ENCODE assay signal across 8 cellular contexts in genomic region chr17:45060824-45061605, GRCh38. TPM values are rescaled to one million over a fixed set of nuclear protein-coding genes. Genes with fewer than 3 reads are reported as not detected.
A peak's percentile ranks its signal among the peaks of the same experiment; 100 is the strongest.
DNase-seq lines count a peak whose midpoint lies in the region; ATAC-seq and TF ChIP-seq lines count a peak whose summit lies in the region.

TSS of gene NMT1 (plus strand) at chr17:45061317. CDS start at chr17:45061330, 13 bp downstream.

- peak; percentile 88 for ATAC-seq in HG03196 (IDR thresholded peaks at IDR 0.05; ENCODE audit: unreplicated experiment)
- ATAC-seq in activated B cell treated with CpG ODN at 0.5 μM for 24 hours (ENCODE audit: low read depth) = peak; percentile 90

- DNase-seq in AG08395 (ENCODE audit: low spot score) (peak; percentile 97), NCI-H345 (lab: John Stamatoyannopoulos, UW) (peak; percentile 99), activated B cell treated with CpG ODN at 0.5 μM for 24 hours (peak; percentile 86), caudate nucleus (lab: John Stamatoyannopoulos, UW) (peak; percentile 91 to 100 (median 98)), immature natural killer cell (peak; percentile 97 to 98 (median 97)), smooth muscle cell of the brain vasculature (ENCODE audit: low read depth, low spot score) (peak; percentile 99)

- H3K27me3 Mint-ChIP-seq in activated B cell treated with CpG ODN at 0.5 μM for 24 hours (no peaks in the 10 kb centered on the region), immature natural killer cell (ENCODE audit: low read depth in 3 of 3) (peaks cover 4 to 9% (median 8%) of the 10 kb centered on the region in 3 donors)

- peaks cover 50% of the 10 kb centered on the region for H3K4me1 Mint-ChIP-seq in activated B cell treated with CpG ODN at 0.5 μM for 24 hours
- H3K4me1 Mint-ChIP-seq in immature natural killer cell = peaks cover 50 to 64% of the 10 kb centered on the region in 2 donors

- H3K4me3 Mint-ChIP-seq in activated B cell treated with CpG ODN at 0.5 μM for 24 hours (peak within 1 kb of the TSS; percentile 100), immature natural killer cell (peak within 1 kb of the TSS; percentile 93 to 100 (median 97))

- peak within 1 kb of the TSS; percentile 98 for H3K27ac ChIP-seq in caudate nucleus (ENCODE audit: low read depth, low read length)

- no peaks in the 10 kb centered on the region for H3K9me3 Mint-ChIP-seq in activated B cell treated with CpG ODN at 0.5 μM for 24 hours
- no peaks in the 10 kb centered on the region for H3K9me3 Mint-ChIP-seq in immature natural killer cell

- H3K27ac Mint-ChIP-seq in activated B cell treated with CpG ODN at 0.5 μM for 24 hours (peak within 1 kb of the TSS; percentile 100), immature natural killer cell (peak within 1 kb of the TSS; percentile 94 to 100 (median 98))

- TF ChIP-seq POLR2A in GM18951 (IDR thresholded peaks at IDR 0.05; ENCODE audit: extremely low read depth, insufficient read depth, insufficient read length) = peak; percentile 94

- intact Hi-C loops in activated B cell treated with CpG ODN at 0.5 μM for 24 hours (cut with micrococcal nuclease) = loop anchor here (1.0 to 5.0 kb wide), 13 partner anchors 10 to 559 kb away; partner anchors contain the start of genes C1QL1, DCAKD, EFTUD2 and FZD2

- TF ChIP-seq CTCF in activated B cell treated with CpG ODN at 0.5 μM for 24 hours (IDR thresholded peaks at IDR 0.05) = no peak

- in situ Hi-C loops in GM18951 (cut with MboI; ENCODE audit: low sequenced_read_pairs, unreplicated experiment) = no loop called here

- H3K36me3 Mint-ChIP-seq in activated B cell treated with CpG ODN at 0.5 μM for 24 hours (ENCODE audit: low read depth) (peaks cover 17% of the 10 kb centered on the region), immature natural killer cell (no peaks in the 10 kb centered on the region)

- CTCF ChIA-PET in activated B cell treated with CpG ODN at 0.5 μM for 24 hours (lab: Charles Lee) = interaction anchor here (1.0 to 1.1 kb wide), 2 partner anchors 89 to 141 kb away, joined by 3 read pairs; no protein-coding TSS in a partner anchor

- POLR2A ChIA-PET in activated B cell treated with CpG ODN at 0.5 μM for 24 hours (lab: Charles Lee) = interaction anchor here (0.6 to 2.2 kb wide), 25 partner anchors 10 to 843 kb away, joined by 3 to 46 read pairs (median 4); partner anchors contain the start of genes ACBD4, DCAKD, EFTUD2 and FMNL1

RNA-seq across cellular contexts. Expression of gene NMT1, which starts in this region (rescaled TPM):
- total RNA-seq in activated B cell treated with CpG ODN at 0.5 μM for 24 hours = 154 and 164 TPM in 2 replicates
- polyA plus RNA-seq in immature natural killer cell = 10 to 100 TPM; 53.8 to 74.1 (median 69.9) TPM

Comparison
In these comparisons a context has a peak if more than half of its experiments do, and no peak if none do; other contexts are left out.
1. Peak in every context shown above with its lines: DNase-seq, ATAC-seq and H3K27ac ChIP-seq.